Comparison of ENCODE assay signal across 18 cellular contexts in genomic region chr7:90838799-90839198, GRCh38.
A peak's percentile ranks its signal among the peaks of the same experiment; 100 is the strongest.
DNase-seq lines count a peak whose midpoint lies in the region; ATAC-seq and TF ChIP-seq lines count a peak whose summit lies in the region.
"Had no signal": no experiment of that assay in that cellular context is flagged by ENCODE, and none has a peak within 500 bp of the region (broad histone marks: within the 10 kb centered on the region; RNA-seq: fewer than 3 reads in every experiment).

No MANE protein-coding gene starts in this region.

- intact Hi-C loops in activated B cell treated with CpG ODN at 0.5 μM for 24 hours (cut with micrococcal nuclease), result no loop called here

- DNase-seq in HFFc6, result no peak
- DNase-seq in activated B cell treated with CpG ODN at 0.5 μM for 24 hours, result no peak
- no peak for DNase-seq in stimulated activated naive B cell treated with anti-CD40 and anti-IgM and Interleukin-4, amounts not matched to agents 10 μg/mL and 1 μg/mL and 100 μg/mL, for 72 hours
- DNase-seq in NCI-H1105 (lab: John Stamatoyannopoulos, UW), result no peak
- DNase-seq in naive thymus-derived CD8-positive, alpha-beta T cell, result no peak
- no peak for DNase-seq in DMS53 (lab: John Stamatoyannopoulos, UW)
- DNase-seq: CD8-positive, alpha-beta T cell; DMS79; MG63; NCI-H1417 treated with DMSO at 0.1 percent for 48 hours; NCI-H187; NCI-H446 treated with DMSO at 0.1 percent for 48 hours; NCI-H526 treated with DMSO at 0.1 percent for 48 hours; PC-9; RPMI8226; SHP77 had no signal

- H3K4me3 Mint-ChIP-seq in HFFc6 (no peak overlapping the region), activated B cell treated with CpG ODN at 0.5 μM for 24 hours (no peak overlapping the region)
- no peak overlapping the region for H3K4me3 Mint-ChIP-seq in stimulated activated naive B cell treated with anti-CD40 and anti-IgM and Interleukin-4, amounts not matched to agents 10 μg/mL and 1 μg/mL and 100 μg/mL, for 72 hours
- no peak overlapping the region for H3K4me3 Mint-ChIP-seq in naive thymus-derived CD8-positive, alpha-beta T cell
- H3K4me3 Mint-ChIP-seq: CD8-positive, alpha-beta T cell had no signal

- H3K4me2 ChIP-seq in DOHH2 (ENCODE audit: low read length), result no peak overlapping the region
- H3K4me2 ChIP-seq: BLaER1 treated with 17β-estradiol and CSF1 and Interleukin-3, amounts not matched to agents 10 nM and 100 nM; PC-9 had no signal

- H3K9me3 Mint-ChIP-seq in HFFc6 (peaks cover 18% of the 10 kb centered on the region), activated B cell treated with CpG ODN at 0.5 μM for 24 hours (peaks cover 11% of the 10 kb centered on the region)
- peaks cover 11 to 15% of the 10 kb centered on the region in 2 donors for H3K9me3 Mint-ChIP-seq in stimulated activated naive B cell treated with anti-CD40 and anti-IgM and Interleukin-4, amounts not matched to agents 10 μg/mL and 1 μg/mL and 100 μg/mL, for 72 hours
- H3K9me3 Mint-ChIP-seq in naive thymus-derived CD8-positive, alpha-beta T cell, result peaks cover 5 to 32% (median 19%) of the 10 kb centered on the region in 9 donors

- H3K36me3 Mint-ChIP-seq in HFFc6 (ENCODE audit: low read depth) (peaks cover 35% of the 10 kb centered on the region), activated B cell treated with CpG ODN at 0.5 μM for 24 hours (ENCODE audit: low read depth) (peaks cover 40% of the 10 kb centered on the region)
- peaks cover 27 to 38% of the 10 kb centered on the region in 2 donors for H3K36me3 Mint-ChIP-seq in stimulated activated naive B cell treated with anti-CD40 and anti-IgM and Interleukin-4, amounts not matched to agents 10 μg/mL and 1 μg/mL and 100 μg/mL, for 72 hours
- peaks cover 0 to 13% (median 0%) of the 10 kb centered on the region in 3 donors for H3K36me3 Mint-ChIP-seq in naive thymus-derived CD8-positive, alpha-beta T cell
- H3K36me3 Mint-ChIP-seq: CD8-positive, alpha-beta T cell had no signal

- H3K27ac ChIP-seq in DOHH2 (ENCODE audit: low read depth, low read length), result no peak overlapping the region
- H3K27ac ChIP-seq: BLaER1 treated with 17β-estradiol and CSF1 and Interleukin-3, amounts not matched to agents 10 nM and 100 nM; PC-9 had no signal

- 0 out of 2 replicates have a peak, but pooled peaks cover under 1% of the 10 kb centered on the region for H3F3A ChIP-seq in DOHH2 (ENCODE audit: control insufficient read depth, insufficient read depth)

- no peaks in the 10 kb centered on the region; the same call in 1 of the 2 replicates for H3K27me3 Mint-ChIP-seq in HFFc6 (ENCODE audit: insufficient read depth)
- no peaks in the 10 kb centered on the region for H3K27me3 Mint-ChIP-seq in activated B cell treated with CpG ODN at 0.5 μM for 24 hours
- H3K27me3 Mint-ChIP-seq in stimulated activated naive B cell treated with anti-CD40 and anti-IgM and Interleukin-4, amounts not matched to agents 10 μg/mL and 1 μg/mL and 100 μg/mL, for 72 hours, result no peaks in the 10 kb centered on the region
- peaks cover 0 to 4% (median 0%) of the 10 kb centered on the region in 5 donors for H3K27me3 Mint-ChIP-seq in naive thymus-derived CD8-positive, alpha-beta T cell

- POLR2A ChIA-PET in activated B cell treated with CpG ODN at 0.5 μM for 24 hours (lab: Charles Lee), result no interaction called here
- POLR2A ChIA-PET in naive thymus-derived CD8-positive, alpha-beta T cell (lab: Charles Lee), result no interaction called here

- 0 out of 2 replicates have a peak, but pooled peaks cover 3% of the 10 kb centered on the region for H3K9me3 ChIP-seq in DOHH2 (ENCODE audit: control insufficient read depth, insufficient read depth, low read length)
- H3K9me3 ChIP-seq: MG63 had no signal

- no peak for ATAC-seq in activated B cell treated with CpG ODN at 0.5 μM for 24 hours (ENCODE audit: low read depth)
- no peak for ATAC-seq in stimulated activated naive B cell treated with anti-CD40 and anti-IgM and Interleukin-4, amounts not matched to agents 10 μg/mL and 1 μg/mL and 100 μg/mL, for 72 hours (replicated peaks)
- no peak for ATAC-seq in naive thymus-derived CD8-positive, alpha-beta T cell
- ATAC-seq: CD8-positive, alpha-beta T cell had no signal

- no peaks in the 10 kb centered on the region for H3K9me2 ChIP-seq in DOHH2 (replicated peaks; ENCODE audit: control insufficient read depth, low read length)

- peaks cover 8% of the 10 kb centered on the region for H3K4me1 ChIP-seq in DOHH2 (ENCODE audit: control insufficient read depth, low read length)
- H3K4me1 ChIP-seq: BLaER1 treated with 17β-estradiol and CSF1 and Interleukin-3, amounts not matched to agents 10 nM and 100 nM had no signal

- H3K27me3 ChIP-seq in DOHH2 (ENCODE audit: control insufficient read depth, low read length), result no peaks in the 10 kb centered on the region
- H3K27me3 ChIP-seq: BLaER1 treated with 17β-estradiol and CSF1 and Interleukin-3, amounts not matched to agents 10 nM and 100 nM; MG63 had no signal

- TF ChIP-seq CTCF in DOHH2 (IDR thresholded peaks at IDR 0.05; ENCODE audit: low read depth, low read length, poor library complexity, severe bottlenecking) (peak; percentile 52), HFFc6 (IDR thresholded peaks at IDR 0.05) (peak; percentile 28), activated B cell treated with CpG ODN at 0.5 μM for 24 hours (IDR thresholded peaks at IDR 0.05) (no peak)

- H3K36me3 ChIP-seq in DOHH2 (ENCODE audit: control insufficient read depth, low read length), result peaks cover 38% of the 10 kb centered on the region
- H3K36me3 ChIP-seq: MG63 had no signal

- peaks cover 37% of the 10 kb centered on the region for H3K79me2 ChIP-seq in DOHH2 (ENCODE audit: control insufficient read depth, low read length)

- H3K4me1 Mint-ChIP-seq in HFFc6 (ENCODE audit: low read depth) (peaks cover 20% of the 10 kb centered on the region), activated B cell treated with CpG ODN at 0.5 μM for 24 hours (peaks cover 40% of the 10 kb centered on the region)
- peaks cover 33 to 47% of the 10 kb centered on the region in 2 donors for H3K4me1 Mint-ChIP-seq in stimulated activated naive B cell treated with anti-CD40 and anti-IgM and Interleukin-4, amounts not matched to agents 10 μg/mL and 1 μg/mL and 100 μg/mL, for 72 hours
- H3K4me1 Mint-ChIP-seq in naive thymus-derived CD8-positive, alpha-beta T cell, result peaks cover 0 to 5% (median 0%) of the 10 kb centered on the region in 4 donors

- H3K4me3 ChIP-seq in DOHH2 (ENCODE audit: low read length), result no peak overlapping the region
- H3K4me3 ChIP-seq: BLaER1 treated with 17β-estradiol and CSF1 and Interleukin-3, amounts not matched to agents 10 nM and 100 nM; MG63; PC-9 had no signal

- no peaks in the 10 kb centered on the region for H4K20me1 ChIP-seq in DOHH2 (ENCODE audit: control insufficient read depth, insufficient read depth, low read depth, low read length)
- H4K20me1 ChIP-seq: BLaER1 treated with 17β-estradiol and CSF1 and Interleukin-3, amounts not matched to agents 10 nM and 100 nM had no signal

- no peak overlapping the region for H3K27ac Mint-ChIP-seq in HFFc6
- H3K27ac Mint-ChIP-seq in activated B cell treated with CpG ODN at 0.5 μM for 24 hours, result peak overlapping the region; percentile 30
- H3K27ac Mint-ChIP-seq in stimulated activated naive B cell treated with anti-CD40 and anti-IgM and Interleukin-4, amounts not matched to agents 10 μg/mL and 1 μg/mL and 100 μg/mL, for 72 hours, result peak overlapping the region; percentile 21
- peak overlapping the region in 1 of 10 donors; percentile 31 for H3K27ac Mint-ChIP-seq in naive thymus-derived CD8-positive, alpha-beta T cell
- H3K27ac Mint-ChIP-seq: CD8-positive, alpha-beta T cell had no signal

- CTCF ChIA-PET in activated B cell treated with CpG ODN at 0.5 μM for 24 hours (lab: Charles Lee), result no interaction called here
